28 cellular contexts compared by ENCODE assay signal in the genomic region with DNA sequence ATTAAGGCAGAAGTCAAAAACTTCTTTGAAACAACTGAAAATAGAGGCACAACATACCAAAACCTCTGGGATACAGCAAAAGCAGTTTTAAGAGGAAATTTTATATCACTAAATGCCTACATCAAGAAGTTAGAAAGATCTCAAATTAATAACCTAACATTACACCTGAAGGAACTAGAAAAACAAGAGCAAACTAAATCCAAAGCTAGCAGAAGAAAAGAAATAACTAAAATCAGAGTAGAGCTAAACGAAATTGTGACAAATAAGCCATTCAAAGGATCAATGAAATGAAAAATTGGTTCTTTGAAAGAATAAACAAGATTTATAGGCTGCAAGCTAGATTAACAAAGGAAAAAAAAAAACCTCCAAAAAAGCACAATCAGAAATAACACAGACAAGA. TPM values are rescaled to one million over a fixed set of nuclear protein-coding genes. Genes with fewer than 3 reads are reported as not detected.
"Had no signal": no experiment of that assay in that cellular context is flagged by ENCODE, and none has a peak within 500 bp of the region (broad histone marks: within the 10 kb centered on the region; RNA-seq: fewer than 3 reads in every experiment).

No MANE protein-coding gene starts in this region.

- H3K27ac ChIP-seq: stomach, suprapubic skin, testis, thoracic aorta, thyroid gland, tibial artery, tibial nerve, transverse colon, upper lobe of left lung, upper lobe of right lung, uterus, vagina had no signal

- ATAC-seq: stimulated activated effector memory CD8-positive, alpha-beta T cell treated with anti-CD3 and anti-CD28 coated beads, Interleukin-12 subunit alpha, Interleukin-12 subunit beta, amount 100 ng/mL, for 72 hours; stimulated activated memory B cell treated with anti-CD40 and anti-IgM and Interleukin-4, amounts not matched to agents 10 μg/mL and 1 μg/mL and 100 μg/mL, for 72 hours; stimulated activated naive B cell treated with anti-CD40 and anti-IgM and Interleukin-4, amounts not matched to agents 10 μg/mL and 1 μg/mL and 100 μg/mL, for 72 hours; stimulated activated naive CD8-positive, alpha-beta T cell treated with anti-CD3 and anti-CD28 coated beads, Interleukin-15, amount 100 ng/mL, for 72 hours; stimulated activated naive CD8-positive, alpha-beta T cell treated with anti-CD3 and anti-CD28 coated beads, Interleukin-15, Interleukin-2, amounts not matched to agents 100 U/mL and 50 U/mL, for 24 hours; upper lobe of right lung had no signal

- H3K4me1 ChIP-seq: stomach, suprapubic skin, testis, thyroid gland, tibial artery, tibial nerve, transverse colon, upper lobe of left lung, upper lobe of right lung, uterus, vagina had no signal

- FAIRE-seq: urothelium cell line had no signal

- H3K9me3 ChIP-seq: stomach, suprapubic skin, testis, thoracic aorta, thyroid gland, tibial artery, transverse colon, upper lobe of left lung, upper lobe of right lung, uterus, vagina had no signal

- DNase-seq: stimulated activated CD4-positive, alpha-beta T cell treated with anti-CD3 and anti-CD28 coated beads, Interleukin-2, amount 100 ng/mL, for 48 hours; stimulated activated CD4-positive, alpha-beta T cell treated with anti-CD3 and anti-CD28 coated beads, Interleukin-4, amount 100 ng/mL, for 1 hour; stimulated activated CD4-positive, alpha-beta T cell treated with anti-CD3 and anti-CD28 coated beads, Interleukin-4, amount 100 ng/mL, for 24 hours; stimulated activated CD4-positive, alpha-beta T cell treated with anti-CD3 and anti-CD28 coated beads, Interleukin-4, amount 100 ng/mL, for 4 hours; stimulated activated CD8-positive, alpha-beta memory T cell treated with anti-CD3 and anti-CD28 coated beads, Interleukin-4, amount 100 ng/mL, for 48 hours; stimulated activated naive B cell treated with anti-CD40 and anti-IgM and Interleukin-4, amounts not matched to agents 10 μg/mL and 1 μg/mL and 100 μg/mL, for 72 hours; stimulated activated naive CD4-positive, alpha-beta T cell; stimulated activated naive CD4-positive, alpha-beta T cell treated with Interleukin-2 at 50 U/mL for 16 hours; stimulated activated naive CD8-positive, alpha-beta T cell treated with anti-CD3 and anti-CD28 coated beads, Interleukin-15, amount 100 ng/mL, for 72 hours; stimulated activated naive CD8-positive, alpha-beta T cell treated with anti-CD3 and anti-CD28 coated beads, Interleukin-15, Interleukin-2, amounts not matched to agents 100 U/mL and 50 U/mL, for 24 hours; stomach; substantia nigra; testis; thyroid gland; tibial artery; transverse colon; trophoblast cell; upper lobe of left lung; upper lobe of right lung; uterus had no signal

- H3K4me3 ChIP-seq: stomach, suprapubic skin, testis, thoracic aorta, thyroid gland, tibial artery, tibial nerve, transverse colon, upper lobe of left lung, upper lobe of right lung, uterus, vagina had no signal

- H3K36me3 ChIP-seq: stomach, suprapubic skin, thoracic aorta, thyroid gland, tibial artery, tibial nerve, transverse colon, upper lobe of left lung, upper lobe of right lung, uterus, vagina had no signal

RNA-seq across cellular contexts. Expression of gene FFAR1, which starts 20.7 kb away (rescaled TPM):
- polyA plus RNA-seq: stomach, urinary bladder had no signal
